22 cellular contexts compared by ENCODE assay signal in genomic region chr10:42936580-42936979, GRCh38.
"Had no signal": no experiment of that assay in that cellular context is flagged by ENCODE, and none has a peak within 500 bp of the region (broad histone marks: within the 10 kb centered on the region; RNA-seq: fewer than 3 reads in every experiment).

No MANE protein-coding gene starts in this region.

- H3K36me3 Mint-ChIP-seq: naive thymus-derived CD4-positive, alpha-beta T cell; neural progenitor cell; stimulated activated effector memory CD8-positive, alpha-beta T cell treated with anti-CD3 and anti-CD28 coated beads, Interleukin-12 subunit alpha, Interleukin-12 subunit beta, amount 100 ng/mL, for 72 hours; type B pancreatic cell had no signal

- H3K4me3 Mint-ChIP-seq: central memory CD8-positive, alpha-beta T cell; neural progenitor cell; stimulated activated effector memory CD8-positive, alpha-beta T cell treated with anti-CD3 and anti-CD28 coated beads, Interleukin-12 subunit alpha, Interleukin-12 subunit beta, amount 100 ng/mL, for 72 hours; type B pancreatic cell had no signal

- H3K27ac Mint-ChIP-seq: neural progenitor cell; stimulated activated effector memory CD8-positive, alpha-beta T cell treated with anti-CD3 and anti-CD28 coated beads, Interleukin-12 subunit alpha, Interleukin-12 subunit beta, amount 100 ng/mL, for 72 hours; type B pancreatic cell had no signal

- H3K9me3 ChIP-seq: esophagus muscularis mucosa, gastrocnemius medialis, heart right ventricle, left ventricle myocardium inferior, suprapubic skin, thyroid gland had no signal

- H3K4me1 ChIP-seq: gastrocnemius medialis had no signal

- DNase-seq: cortex of kidney; dorsolateral prefrontal cortex; effector memory CD4-positive, alpha-beta T cell; gastrocnemius medialis; heart right ventricle; hypothalamus; left ventricle myocardium inferior; mesendoderm; naive thymus-derived CD4-positive, alpha-beta T cell; occipital lobe; posterior cingulate gyrus; small intestine; stimulated activated CD4-positive, alpha-beta T cell treated with anti-CD3 and anti-CD28 coated beads, Interleukin-4, amount 100 ng/mL, for 1 hour; stimulated activated CD8-positive, alpha-beta memory T cell treated with anti-CD3 and anti-CD28 coated beads, Interleukin-4, amount 100 ng/mL, for 48 hours; stimulated activated naive CD8-positive, alpha-beta T cell treated with anti-CD3 and anti-CD28 coated beads, Interleukin-15, Interleukin-2, amounts not matched to agents 100 U/mL and 50 U/mL, for 24 hours; thyroid gland had no signal

- H3K36me3 ChIP-seq: esophagus muscularis mucosa, gastrocnemius medialis, heart right ventricle, left ventricle myocardium inferior, neural progenitor cell, suprapubic skin, thyroid gland had no signal

- H3K27ac ChIP-seq: dorsolateral prefrontal cortex, esophagus muscularis mucosa, gastrocnemius medialis, heart right ventricle, left ventricle myocardium inferior, neural progenitor cell, suprapubic skin, thyroid gland had no signal

- H3K9me3 Mint-ChIP-seq: central memory CD8-positive, alpha-beta T cell; naive thymus-derived CD4-positive, alpha-beta T cell; neural progenitor cell; stimulated activated effector memory CD8-positive, alpha-beta T cell treated with anti-CD3 and anti-CD28 coated beads, Interleukin-12 subunit alpha, Interleukin-12 subunit beta, amount 100 ng/mL, for 72 hours; type B pancreatic cell had no signal

- H3K4me3 ChIP-seq: dorsolateral prefrontal cortex, esophagus muscularis mucosa, gastrocnemius medialis, heart right ventricle, left ventricle myocardium inferior, neural progenitor cell, suprapubic skin, thyroid gland had no signal

- ATAC-seq: gastrocnemius medialis; heart right ventricle; naive thymus-derived CD4-positive, alpha-beta T cell; stimulated activated effector memory CD8-positive, alpha-beta T cell treated with anti-CD3 and anti-CD28 coated beads, Interleukin-12 subunit alpha, Interleukin-12 subunit beta, amount 100 ng/mL, for 72 hours; stimulated activated naive CD8-positive, alpha-beta T cell treated with anti-CD3 and anti-CD28 coated beads, Interleukin-15, Interleukin-2, amounts not matched to agents 100 U/mL and 50 U/mL, for 24 hours had no signal
